1 cellular context compared by ENCODE assay signal in genomic region chr6:80223743-80224212, GRCh38.
TF ChIP-seq lines count a peak whose summit lies in the region.

No MANE protein-coding gene starts in this region.

TF ChIP-seq in SK-N-SH, 30 proteins besides CTCF, POLR2A, EP300 and RAD21 (continued from another document):
- TF ChIP-seq ZBTB33 (IDR thresholded peaks at IDR 0.05; ENCODE audit: borderline replicate concordance, low read depth) = no peak
- no peak for TF ChIP-seq POLR2AphosphoS5 (IDR thresholded peaks at IDR 0.05; ENCODE audit: low read depth, low read length)
- no peak for TF ChIP-seq MAX (IDR thresholded peaks at IDR 0.05; ENCODE audit: low read depth)
- TF ChIP-seq RFX5 (IDR thresholded peaks at IDR 0.05; ENCODE audit: low read length) = no peak
- TF ChIP-seq ELF1 (IDR thresholded peaks at IDR 0.05) = no peak
- peak; percentile 7; the same call in 1 of the 2 replicates for TF ChIP-seq FOSL2 (IDR thresholded peaks at IDR 0.05; ENCODE audit: borderline replicate concordance, low read depth)
TF ChIP-seq in SK-N-SH: peak in this region for 3.
